1 cellular context compared by ENCODE assay signal in the genomic region with DNA sequence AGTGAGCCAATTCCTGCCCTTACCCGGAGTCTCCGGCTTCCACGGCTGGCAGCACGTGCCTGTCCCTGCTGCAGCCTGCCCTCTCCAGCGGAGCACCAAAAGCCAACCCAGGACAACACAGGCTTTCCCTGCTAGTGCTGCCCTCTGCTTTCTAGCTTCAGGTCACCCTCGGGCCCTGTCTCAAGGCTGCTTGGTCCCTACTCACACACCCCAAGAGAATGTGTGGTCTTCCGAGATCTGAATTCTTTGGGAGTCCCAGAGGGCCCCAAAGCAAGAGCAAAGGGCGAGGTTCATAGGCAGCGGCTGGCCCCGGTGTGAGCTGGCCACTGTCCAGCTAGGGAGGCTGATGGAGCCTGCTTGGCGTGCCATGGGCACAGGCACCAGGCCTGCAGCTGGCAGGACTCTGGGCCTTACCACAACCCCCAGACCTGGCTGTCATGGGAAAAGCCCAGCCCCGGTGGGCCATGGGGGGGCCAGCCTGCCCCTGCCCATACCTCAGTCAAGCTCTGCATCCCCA.
A peak's percentile ranks its signal among the peaks of the same experiment; 100 is the strongest.
TF ChIP-seq lines count a peak whose summit lies in the region.

No MANE protein-coding gene starts in this region.

TF ChIP-seq in HepG2, 621 proteins besides CTCF, POLR2A, EP300 and RAD21 (continued from another document and continues in another):
- TF ChIP-seq, protein P1, sequence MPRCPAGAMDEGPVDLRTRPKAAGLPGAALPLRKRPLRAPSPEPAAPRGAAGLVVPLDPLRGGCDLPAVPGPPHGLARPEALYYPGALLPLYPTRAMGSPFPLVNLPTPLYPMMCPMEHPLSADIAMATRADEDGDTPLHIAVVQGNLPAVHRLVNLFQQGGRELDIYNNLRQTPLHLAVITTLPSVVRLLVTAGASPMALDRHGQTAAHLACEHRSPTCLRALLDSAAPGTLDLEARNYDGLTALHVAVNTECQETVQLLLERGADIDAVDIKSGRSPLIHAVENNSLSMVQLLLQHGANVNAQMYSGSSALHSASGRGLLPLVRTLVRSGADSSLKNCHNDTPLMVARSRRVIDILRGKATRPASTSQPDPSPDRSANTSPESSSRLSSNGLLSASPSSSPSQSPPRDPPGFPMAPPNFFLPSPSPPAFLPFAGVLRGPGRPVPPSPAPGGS (CRISPR knock-in tag; IDR thresholded peaks at IDR 0.05), result 0 out of 2 replicates have a peak, but pooled peaks have one; percentile 27
- TF ChIP-seq ZMYM2 (CRISPR knock-in tag; IDR thresholded peaks at IDR 0.05), result no peak
- 0 out of 2 replicates have a peak, but pooled peaks have one; percentile 39 for TF ChIP-seq ZNF567 (CRISPR knock-in tag; IDR thresholded peaks at IDR 0.05; ENCODE audit: borderline replicate concordance)
- no peak for TF ChIP-seq ZNF17 (CRISPR knock-in tag; IDR thresholded peaks at IDR 0.05)
- TF ChIP-seq NFRKB (IDR thresholded peaks at IDR 0.05), result no peak
- TF ChIP-seq RXRA (CRISPR knock-in tag; IDR thresholded peaks at IDR 0.05), result peak; percentile 52; the same call in 1 of the 2 replicates
- no peak for TF ChIP-seq PREB (CRISPR knock-in tag; IDR thresholded peaks at IDR 0.05)
- TF ChIP-seq ZNF552 (CRISPR knock-in tag; IDR thresholded peaks at IDR 0.05; ENCODE audit: borderline replicate concordance), result 0 out of 2 replicates have a peak, but pooled peaks have one; percentile 64
- TF ChIP-seq ZNF367 (CRISPR knock-in tag; IDR thresholded peaks at IDR 0.05; ENCODE audit: borderline replicate concordance), result no peak
- no peak for TF ChIP-seq USF2 (IDR thresholded peaks at IDR 0.05; ENCODE audit: low read depth, low read length)
- TF ChIP-seq USF2 (CRISPR knock-in tag; IDR thresholded peaks at IDR 0.05; ENCODE audit: borderline replicate concordance), result no peak
- no peak for TF ChIP-seq HHEX (CRISPR knock-in tag; IDR thresholded peaks at IDR 0.05)
- TF ChIP-seq ZKSCAN8 (CRISPR knock-in tag; IDR thresholded peaks at IDR 0.05; ENCODE audit: borderline replicate concordance), result no peak
- peak; percentile 37; the same call in 1 of the 2 replicates for TF ChIP-seq UBTF (CRISPR knock-in tag; IDR thresholded peaks at IDR 0.05)
- TF ChIP-seq ATM (IDR thresholded peaks at IDR 0.05; ENCODE audit: borderline replicate concordance), result no peak
- TF ChIP-seq ZNF136 (CRISPR knock-in tag; IDR thresholded peaks at IDR 0.05; ENCODE audit: low read depth), result 0 out of 2 replicates have a peak, but pooled peaks have one; percentile 10
- peak; percentile 63; the same call in 1 of the 2 replicates for TF ChIP-seq BORCS8-MEF2B (CRISPR knock-in tag; IDR thresholded peaks at IDR 0.05)
- TF ChIP-seq SOX5 (CRISPR knock-in tag; IDR thresholded peaks at IDR 0.05; ENCODE audit: borderline replicate concordance), result 0 out of 2 replicates have a peak, but pooled peaks have one; percentile 13
- no peak for TF ChIP-seq ZNF180 (CRISPR knock-in tag; IDR thresholded peaks at IDR 0.05; ENCODE audit: borderline replicate concordance, low read depth)
- no peak for TF ChIP-seq PRDM15 (CRISPR knock-in tag; IDR thresholded peaks at IDR 0.05)
- TF ChIP-seq, protein P2, sequence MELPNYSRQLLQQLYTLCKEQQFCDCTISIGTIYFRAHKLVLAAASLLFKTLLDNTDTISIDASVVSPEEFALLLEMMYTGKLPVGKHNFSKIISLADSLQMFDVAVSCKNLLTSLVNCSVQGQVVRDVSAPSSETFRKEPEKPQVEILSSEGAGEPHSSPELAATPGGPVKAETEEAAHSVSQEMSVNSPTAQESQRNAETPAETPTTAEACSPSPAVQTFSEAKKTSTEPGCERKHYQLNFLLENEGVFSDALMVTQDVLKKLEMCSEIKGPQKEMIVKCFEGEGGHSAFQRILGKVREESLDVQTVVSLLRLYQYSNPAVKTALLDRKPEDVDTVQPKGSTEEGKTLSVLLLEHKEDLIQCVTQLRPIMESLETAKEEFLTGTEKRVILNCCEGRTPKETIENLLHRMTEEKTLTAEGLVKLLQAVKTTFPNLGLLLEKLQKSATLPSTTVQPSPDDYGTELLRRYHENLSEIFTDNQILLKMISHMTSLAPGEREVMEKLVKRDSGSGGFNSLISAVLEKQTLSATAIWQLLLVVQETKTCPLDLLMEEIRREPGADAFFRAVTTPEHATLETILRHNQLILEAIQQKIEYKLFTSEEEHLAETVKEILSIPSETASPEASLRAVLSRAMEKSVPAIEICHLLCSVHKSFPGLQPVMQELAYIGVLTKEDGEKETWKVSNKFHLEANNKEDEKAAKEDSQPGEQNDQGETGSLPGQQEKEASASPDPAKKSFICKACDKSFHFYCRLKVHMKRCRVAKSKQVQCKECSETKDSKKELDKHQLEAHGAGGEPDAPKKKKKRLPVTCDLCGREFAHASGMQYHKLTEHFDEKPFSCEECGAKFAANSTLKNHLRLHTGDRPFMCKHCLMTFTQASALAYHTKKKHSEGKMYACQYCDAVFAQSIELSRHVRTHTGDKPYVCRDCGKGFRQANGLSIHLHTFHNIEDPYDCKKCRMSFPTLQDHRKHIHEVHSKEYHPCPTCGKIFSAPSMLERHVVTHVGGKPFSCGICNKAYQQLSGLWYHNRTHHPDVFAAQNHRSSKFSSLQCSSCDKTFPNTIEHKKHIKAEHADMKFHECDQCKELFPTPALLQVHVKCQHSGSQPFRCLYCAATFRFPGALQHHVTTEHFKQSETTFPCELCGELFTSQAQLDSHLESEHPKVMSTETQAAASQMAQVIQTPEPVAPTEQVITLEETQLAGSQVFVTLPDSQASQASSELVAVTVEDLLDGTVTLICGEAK (IDR thresholded peaks at IDR 0.05), result no peak
- TF ChIP-seq, protein P2 (CRISPR knock-in tag; IDR thresholded peaks at IDR 0.05), result 0 out of 2 replicates have a peak, but pooled peaks have one; percentile 28
- TF ChIP-seq ZNF383 (CRISPR knock-in tag; IDR thresholded peaks at IDR 0.05; ENCODE audit: borderline replicate concordance), result no peak
- no peak for TF ChIP-seq ZNF564 (CRISPR knock-in tag; IDR thresholded peaks at IDR 0.05)
